ENCODE assay signal across 12 cellular contexts in the genomic region with DNA sequence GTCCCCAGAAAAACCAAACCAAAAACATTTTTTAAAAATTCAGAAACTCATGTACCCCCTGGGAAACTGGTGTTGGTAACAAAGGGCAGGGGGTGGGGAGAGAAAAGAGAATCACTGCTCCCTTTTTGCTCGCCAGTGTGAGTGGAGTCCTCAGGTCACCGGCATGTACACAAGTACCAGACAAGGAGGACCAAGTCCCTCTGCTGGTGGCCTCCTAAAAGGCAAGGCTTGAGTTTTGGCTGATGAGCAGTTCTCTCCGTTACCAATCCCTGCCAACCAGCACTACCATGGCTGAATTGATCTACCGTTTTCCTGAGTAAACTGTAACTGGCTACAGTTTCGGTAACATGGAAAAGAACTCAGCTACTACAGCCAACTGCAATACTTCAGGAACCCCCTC. TPM values are rescaled to one million over a fixed set of nuclear protein-coding genes. Genes with fewer than 3 reads are reported as not detected.
DNase-seq lines count a peak whose midpoint lies in the region; ATAC-seq and TF ChIP-seq lines count a peak whose summit lies in the region.
"Had no signal": no experiment of that assay in that cellular context is flagged by ENCODE, and none has a peak within 500 bp of the region (broad histone marks: within the 10 kb centered on the region; RNA-seq: fewer than 3 reads in every experiment).

No MANE protein-coding gene starts in this region.

- peaks cover 0 to 15% (median 9%) of the 10 kb centered on the region in 5 donors for H3K36me3 ChIP-seq in subcutaneous abdominal adipose tissue (ENCODE audit: control insufficient read depth in 5 of 5, insufficient read depth in 5 of 5, low read length in 5 of 5)

- DNase-seq in activated CD4-positive, alpha-beta T cell treated with anti-CD3 and anti-CD28 coated beads for 48 hours, result peak; percentile 8
- no peak for DNase-seq in activated CD4-positive, alpha-beta T cell treated with anti-CD3 and anti-CD28 coated beads for 1 hour
- no peak for DNase-seq in left cardiac atrium
- DNase-seq: activated naive CD4-positive, alpha-beta T cell; T1000; upper lobe of left lung had no signal

- peaks cover 0 to 62% (median 44%) of the 10 kb centered on the region in 5 donors for H3K4me1 ChIP-seq in subcutaneous abdominal adipose tissue (ENCODE audit: control insufficient read depth in 5 of 5, insufficient read depth in 5 of 5, low read length in 5 of 5)

- H3K4me3 ChIP-seq in WI38 (ENCODE audit: low read depth, low read length) (no peak overlapping the region), subcutaneous abdominal adipose tissue (ENCODE audit: low read depth in 1 of 5, low read length in 5 of 5) (no peak overlapping the region)
- H3K4me3 ChIP-seq: upper lobe of left lung had no signal

- intact Hi-C loops in left cardiac atrium (cut with DNase I), result loop anchor here in 1 of 2 donors (5.0 to 10.0 kb wide), 2 partner anchors 112 to 385 kb away; no protein-coding TSS in a partner anchor

- no peak overlapping the region for H3K9ac ChIP-seq in subcutaneous abdominal adipose tissue (ENCODE audit: low read length in 5 of 5)

- no peaks in the 10 kb centered on the region for H3K27me3 ChIP-seq in subcutaneous abdominal adipose tissue (ENCODE audit: control insufficient read depth in 5 of 5, insufficient read depth in 4 of 5, low read length in 5 of 5)
- H3K27me3 ChIP-seq: upper lobe of left lung had no signal

- 0 out of 2 replicates have a peak, but pooled peaks have one; percentile 8 for TF ChIP-seq CTCF in WI38 (IDR thresholded peaks at IDR 0.05; ENCODE audit: low read depth, low read length)

- ATAC-seq in left cardiac atrium, result peak; percentile 7 to 38
- ATAC-seq in HG03025 (IDR thresholded peaks at IDR 0.05; ENCODE audit: low FRiP score, unreplicated experiment), result no peak
- ATAC-seq in GM18511 (IDR thresholded peaks at IDR 0.05; ENCODE audit: unreplicated experiment), result no peak
- no peak for ATAC-seq in GM21367 (IDR thresholded peaks at IDR 0.05; ENCODE audit: unreplicated experiment)

- no peaks in the 10 kb centered on the region for H3K9me3 ChIP-seq in subcutaneous abdominal adipose tissue (ENCODE audit: control insufficient read depth in 5 of 5, low read length in 5 of 5)
- H3K9me3 ChIP-seq: upper lobe of left lung had no signal

- peak overlapping the region; percentile 78 for H3K27ac ChIP-seq in subcutaneous abdominal adipose tissue (ENCODE audit: low read depth, low read length)
- H3K27ac ChIP-seq: upper lobe of left lung had no signal

RNA-seq across cellular contexts. Expression of a gene that starts 22.0 kb away (rescaled TPM):
- not detected for total RNA-seq in left cardiac atrium
- total RNA-seq: mononuclear cell, upper lobe of left lung had no signal

Comparison
In these comparisons a context has a peak if more than half of its experiments do, and no peak if none do; other contexts are left out.
1. ATAC-seq: peak in left cardiac atrium (2 of 2); none in HG03025 (single experiment), GM18511 (single experiment) and GM21367 (single experiment).